ENCODE assay signal across 10 cellular contexts in the genomic region with DNA sequence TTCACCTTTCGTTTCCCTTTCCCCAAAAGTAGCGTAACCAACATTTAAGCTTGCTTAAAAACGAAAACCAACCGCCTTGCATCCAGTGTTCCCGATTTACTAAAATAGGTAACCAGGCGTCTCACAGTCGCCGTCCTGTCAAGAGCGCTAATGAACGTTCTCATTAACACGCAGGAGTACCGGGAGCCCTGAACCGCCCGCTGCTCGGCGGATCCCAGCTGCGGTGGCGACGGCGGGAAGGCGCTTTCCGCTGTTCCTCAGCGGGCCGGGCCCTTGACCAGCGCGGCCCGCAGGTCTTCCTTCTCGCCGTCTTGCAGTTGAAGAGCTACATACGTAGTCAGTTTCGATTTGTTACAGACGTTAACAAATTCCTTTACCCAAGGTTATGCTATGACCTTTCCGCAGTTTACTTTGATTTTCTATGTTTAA. TPM values are rescaled to one million over a fixed set of nuclear protein-coding genes. Genes with fewer than 3 reads are reported as not detected.
DNase-seq lines count a peak whose midpoint lies in the region; ATAC-seq lines count a peak whose summit lies in the region.
"Had no signal": no experiment of that assay in that cellular context is flagged by ENCODE, and none has a peak within 500 bp of the region (broad histone marks: within the 10 kb centered on the region; RNA-seq: fewer than 3 reads in every experiment).

No MANE protein-coding gene starts in this region.

- intact Hi-C loops in activated CD4-positive, alpha-beta T cell treated with anti-CD3 and anti-CD28 coated beads for 36 hours (cut with DNase I, micrococcal nuclease), result loop anchor here (1.0 to 2.0 kb wide), 2 partner anchors 43 to 48 kb away; no protein-coding TSS in a partner anchor

- peaks cover 46% of the 10 kb centered on the region for H3K27me3 Mint-ChIP-seq in activated CD4-positive, alpha-beta T cell treated with anti-CD3 and anti-CD28 coated beads for 36 hours

- no peak for ATAC-seq in activated CD4-positive, alpha-beta T cell treated with anti-CD3 and anti-CD28 coated beads for 36 hours

- peaks cover 3% of the 10 kb centered on the region for H3K9me3 Mint-ChIP-seq in activated CD4-positive, alpha-beta T cell treated with anti-CD3 and anti-CD28 coated beads for 36 hours (ENCODE audit: low read depth)

- H3K4me3 Mint-ChIP-seq in activated CD4-positive, alpha-beta T cell treated with anti-CD3 and anti-CD28 coated beads for 36 hours, result peak overlapping the region; percentile 59

- peak; percentile 12 for DNase-seq in activated CD4-positive, alpha-beta T cell treated with anti-CD3 and anti-CD28 coated beads for 36 hours
- DNase-seq in activated CD4-positive, alpha-beta T cell treated with anti-CD3 and anti-CD28 coated beads, Interleukin-2, amount 50 U/mL, for 1 hour, result no peak
- DNase-seq in activated T-cell treated with anti-CD3 and anti-CD28 coated beads, Interleukin-2, amount 50 U/mL, for 48 hours, result peak; percentile 22 to 37
- DNase-seq in iPS-NIHi11 (ENCODE audit: low spot score) (peak; percentile 32), substantia nigra (lab: John Stamatoyannopoulos, UW) (peak in 6 of 49 donors; percentile 13 to 25 (median 18)), NCI-H1436 (lab: John Stamatoyannopoulos, UW) (no peak), foreskin melanocyte (no peak), LoVo (ENCODE audit: low spot score) (no peak)
- DNase-seq: DND-41 had no signal

- no peak overlapping the region for H3K27ac Mint-ChIP-seq in activated CD4-positive, alpha-beta T cell treated with anti-CD3 and anti-CD28 coated beads for 36 hours

- POLR2A ChIA-PET in activated CD4-positive, alpha-beta T cell treated with anti-CD3 and anti-CD28 coated beads for 36 hours (lab: Charles Lee), result no interaction called here

- peaks cover 8% of the 10 kb centered on the region for H3K4me1 Mint-ChIP-seq in activated CD4-positive, alpha-beta T cell treated with anti-CD3 and anti-CD28 coated beads for 36 hours

- H3K27ac ChIP-seq in substantia nigra (ENCODE audit: low read depth, low read length, poor library complexity, severe bottlenecking), result peak overlapping the region; percentile 91
- H3K27ac ChIP-seq: SJSA1 had no signal

- no peaks in the 10 kb centered on the region for H3K36me3 Mint-ChIP-seq in activated CD4-positive, alpha-beta T cell treated with anti-CD3 and anti-CD28 coated beads for 36 hours (ENCODE audit: low read depth)

- CTCF ChIA-PET in activated CD4-positive, alpha-beta T cell treated with anti-CD3 and anti-CD28 coated beads for 36 hours (lab: Charles Lee), result interaction anchor here (0.6 to 1.2 kb wide), 7 partner anchors 9 to 298 kb away, joined by 3 read pairs; partner anchors contain the start of gene OLIG2

RNA-seq across cellular contexts. Expression of gene OLIG1, which starts 2.0 kb away (rescaled TPM):
- total RNA-seq in activated CD4-positive, alpha-beta T cell treated with anti-CD3 and anti-CD28 coated beads for 36 hours, result not detected
- total RNA-seq: SJSA1 had no signal

RNA-seq across cellular contexts. Expression of gene OLIG2, which starts 46.2 kb away (rescaled TPM):
- not detected for total RNA-seq in activated CD4-positive, alpha-beta T cell treated with anti-CD3 and anti-CD28 coated beads for 36 hours
- total RNA-seq: SJSA1 had no signal

Comparison
In these comparisons a context has a peak if more than half of its experiments do, and no peak if none do; other contexts are left out.
1. DNase-seq: peak in activated CD4-positive, alpha-beta T cell treated with anti-CD3 and anti-CD28 coated beads for 36 hours (single experiment), activated T-cell treated with anti-CD3 and anti-CD28 coated beads, Interleukin-2, amount 50 U/mL, for 48 hours (2 of 2) and iPS-NIHi11 (single experiment); none in activated CD4-positive, alpha-beta T cell treated with anti-CD3 and anti-CD28 coated beads, Interleukin-2, amount 50 U/mL, for 1 hour (single experiment), NCI-H1436 (single experiment), foreskin melanocyte (single experiment) and LoVo (single experiment).